7 cellular contexts compared by ENCODE assay signal in genomic region chr13:76903544-76904162, GRCh38. TPM values are rescaled to one million over a fixed set of nuclear protein-coding genes. Genes with fewer than 3 reads are reported as not detected.
DNase-seq lines count a peak whose midpoint lies in the region; ATAC-seq and TF ChIP-seq lines count a peak whose summit lies in the region.

No MANE protein-coding gene starts in this region.

- no peak overlapping the region for H3K4me3 ChIP-seq in smooth muscle cell

- H3K36me3 ChIP-seq in smooth muscle cell (ENCODE audit: low read depth): no peaks in the 10 kb centered on the region

- CTCF ChIA-PET in T-cell (lab: Charles Lee): interaction anchor here (0.6 to 3.7 kb wide), 33 partner anchors 9 to 1529 kb away, joined by 3 to 42 read pairs (median 4); partner anchors contain the start of gene KCTD12 (in 1 of the 2)

- H3K36me3 Mint-ChIP-seq in T-cell: peaks cover 5% of the 10 kb centered on the region

- peak; percentile 98 for TF ChIP-seq CTCF in smooth muscle cell (IDR thresholded peaks at IDR 0.05; ENCODE audit: borderline replicate concordance, insufficient read depth, poor library complexity, severe bottlenecking)

- no peaks in the 10 kb centered on the region for H3K79me2 ChIP-seq in smooth muscle cell (ENCODE audit: low read depth)

- H3K9ac ChIP-seq in smooth muscle cell (ENCODE audit: low read depth): no peak overlapping the region

- no peaks in the 10 kb centered on the region for H3F3A ChIP-seq in smooth muscle cell (ENCODE audit: low read depth)

- H3K4me1 Mint-ChIP-seq in T-cell: no peaks in the 10 kb centered on the region

- H3K27ac Mint-ChIP-seq in T-cell: no peak overlapping the region

- H3K4me1 ChIP-seq in smooth muscle cell (ENCODE audit: low read depth): no peaks in the 10 kb centered on the region

- H3K27me3 Mint-ChIP-seq in T-cell: peaks cover 4 to 8% of the 10 kb centered on the region in 2 donors

- no peaks in the 10 kb centered on the region for H3K9me3 ChIP-seq in smooth muscle cell (replicated peaks; ENCODE audit: low read depth)

- no peaks in the 10 kb centered on the region for H3K27me3 ChIP-seq in smooth muscle cell (ENCODE audit: low read depth)

- peak overlapping the region; percentile 37 for H3K4me2 ChIP-seq in smooth muscle cell

- 31% methylated on average over 3 of the region's 3 CpGs for WGBS in smooth muscle cell (ENCODE audit: low lambda C conversion rate)

- H3K9me3 Mint-ChIP-seq in T-cell: peaks cover 6 to 11% (median 7%) of the 10 kb centered on the region in 3 donors

- H3K27ac ChIP-seq in smooth muscle cell (ENCODE audit: low read depth): no peak overlapping the region

- peak; percentile 93 for ATAC-seq in GM18499 (IDR thresholded peaks at IDR 0.05; ENCODE audit: insufficient read depth, unreplicated experiment)
- ATAC-seq in HG02759 (IDR thresholded peaks at IDR 0.05; ENCODE audit: unreplicated experiment): peak; percentile 98
- ATAC-seq in T-cell (replicated peaks in 1 of 4): peak; percentile 65 to 89 (median 87)
- peak; percentile 77 for ATAC-seq in left ventricle myocardium superior

- intact Hi-C loops in left ventricle myocardium superior (cut with micrococcal nuclease): loop anchor here (2.0 kb wide), 2 partner anchors 237 to 1027 kb away; no protein-coding TSS in a partner anchor

- POLR2A ChIA-PET in T-cell (lab: Charles Lee): interaction anchor here in 1 of 2 donors (0.6 kb wide), 1 partner anchor 23 kb away, joined by 3 read pairs; no protein-coding TSS in a partner anchor

- H3K4me3 Mint-ChIP-seq in T-cell: no peak overlapping the region

- H2AFZ ChIP-seq in smooth muscle cell (ENCODE audit: low read depth): no peak overlapping the region

- no peaks in the 10 kb centered on the region for H4K20me1 ChIP-seq in smooth muscle cell (ENCODE audit: low read depth)

- DNase-seq in NCI-H1417 (lab: John Stamatoyannopoulos, UW) (peak; percentile 70 to 89 (median 76)), T-cell (peak; percentile 21 to 69 (median 52)), amygdala (lab: John Stamatoyannopoulos, UW) (peak in 42 of 56 donors; percentile 1 to 76 (median 24)), left ventricle myocardium superior (peak; percentile 49), smooth muscle cell (lab: John Stamatoyannopoulos, UW; ENCODE audit: unreplicated experiment) (peak; percentile 1)

RNA-seq across cellular contexts. Expression of gene KCTD12, which starts 17.4 kb away (rescaled TPM):
- total RNA-seq in T-cell (1 to 10 TPM; 3.8 to 8.7 (median 6.2) TPM), left ventricle myocardium superior (39.6 TPM), smooth muscle cell (311 and 363 TPM in 2 replicates)
- polyA plus RNA-seq in smooth muscle cell: 42.5 and 48.5 TPM in 2 replicates

RNA-seq across cellular contexts. Expression of gene ACOD1, which starts 44.7 kb away (rescaled TPM):
- total RNA-seq in T-cell (not detected), left ventricle myocardium superior (not detected), smooth muscle cell (not detected in 2 replicates)
- not detected in 2 replicates for polyA plus RNA-seq in smooth muscle cell

Comparison
In these comparisons a context has a peak if more than half of its experiments do, and no peak if none do; other contexts are left out.
1. DNase-seq: peak in every context shown above with its lines; median percentile 76 in NCI-H1417; 52 in T-cell; 49 in left ventricle myocardium superior; 24 in amygdala; 1 in smooth muscle cell.